ENCODE assay signal across 1 cellular context in genomic region chr1:209742409-209743144, GRCh38.
A peak's percentile ranks its signal among the peaks of the same experiment; 100 is the strongest.
TF ChIP-seq lines count a peak whose summit lies in the region.

No MANE protein-coding gene starts in this region.

TF ChIP-seq in K562, 482 proteins besides CTCF, POLR2A, EP300 and RAD21 (continued from another document):
- TF ChIP-seq ZBTB5 (IDR thresholded peaks at IDR 0.05) (no peak), ZNF79 (CRISPR knock-in tag; IDR thresholded peaks at IDR 0.05; ENCODE audit: low read depth) (no peak), TSHZ1 (CRISPR knock-in tag; IDR thresholded peaks at IDR 0.05) (no peak), POLR2B (IDR thresholded peaks at IDR 0.05; ENCODE audit: low read depth, partially characterized antibody) (no peak), DIDO1 (tag; IDR thresholded peaks at IDR 0.05; ENCODE audit: low read depth) (no peak), ZNF778 (CRISPR knock-in tag; IDR thresholded peaks at IDR 0.05) (no peak), FUS (optimal IDR thresholded peaks at IDR 0.05; ENCODE audit: low read depth, low read length) (no peak), NR2C2 (CRISPR knock-in tag; IDR thresholded peaks at IDR 0.05) (no peak), NR2C2 (tag; IDR thresholded peaks at IDR 0.05) (no peak), PRPF4 (IDR thresholded peaks at IDR 0.05; ENCODE audit: insufficient read depth, low read depth, low read length, poor library complexity, severe bottlenecking) (no peak), CHAMP1 (IDR thresholded peaks at IDR 0.05) (no peak), ATF6 (CRISPR knock-in tag; IDR thresholded peaks at IDR 0.05) (no peak), THRB (CRISPR knock-in tag; conservative IDR thresholded peaks at IDR 0.05) (no peak), ZBTB17 (CRISPR knock-in tag; IDR thresholded peaks at IDR 0.05) (peak; percentile 93), NRF1 (conservative IDR thresholded peaks at IDR 0.05 in 1 of 2, IDR thresholded peaks at IDR 0.05 in 1 of 2) (no peak), GABPB2 (CRISPR knock-in tag; conservative IDR thresholded peaks at IDR 0.05) (no peak), KDM4B (IDR thresholded peaks at IDR 0.05; ENCODE audit: borderline replicate concordance in 2 of 2, low read depth in 1 of 2) (no peak), RBM15 (IDR thresholded peaks at IDR 0.05; ENCODE audit: insufficient read depth, low read length) (no peak), KDM5B (IDR thresholded peaks at IDR 0.05; ENCODE audit: insufficient replicate concordance, low read depth, low read length) (no peak), CTCFL (IDR thresholded peaks at IDR 0.05; ENCODE audit: borderline replicate concordance, insufficient read depth, low read depth, low read length, poor library complexity, severe bottlenecking) (no peak)
TF ChIP-seq in K562: peak in this region for 5.
